Comparison of ENCODE assay signal across 34 cellular contexts in the genomic region with DNA sequence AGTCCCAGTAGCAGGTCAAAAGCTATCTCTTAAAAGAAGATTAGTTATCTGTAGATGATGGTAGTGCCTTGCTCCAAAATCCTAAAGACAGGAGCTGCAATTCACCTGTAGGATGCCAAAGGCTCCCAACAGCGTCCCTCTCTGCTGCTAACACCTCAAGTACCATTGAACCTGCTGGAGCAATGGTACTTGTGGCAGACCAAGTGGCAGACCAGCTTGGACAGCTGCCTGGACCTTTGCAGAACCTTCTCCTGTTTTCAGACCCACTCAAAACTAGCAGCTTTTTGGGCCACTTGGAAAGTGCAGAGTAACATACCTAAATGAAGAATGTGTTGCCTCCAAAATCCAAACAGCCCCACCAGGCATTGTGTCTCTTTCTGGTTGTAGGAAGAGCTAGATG.
"Had no signal": no experiment of that assay in that cellular context is flagged by ENCODE, and none has a peak within 500 bp of the region (broad histone marks: within the 10 kb centered on the region; RNA-seq: fewer than 3 reads in every experiment).

No MANE protein-coding gene starts in this region.

- H3K4me1 ChIP-seq: adrenal gland, body of pancreas had no signal

- DNase-seq: activated B cell treated with CpG ODN at 0.5 μM for 24 hours; activated CD4-positive, alpha-beta memory T cell treated with anti-CD3 and anti-CD28 coated beads for 36 hours; activated CD4-positive, alpha-beta T cell treated with anti-CD3 and anti-CD28 coated beads for 4 hours; activated CD4-positive, alpha-beta T cell treated with anti-CD3 and anti-CD28 coated beads, Interleukin-2, amount 10 ng/mL, durations not matched to agents 24 days and 14 days; activated CD4-positive, alpha-beta T cell treated with anti-CD3 and anti-CD28 coated beads, Interleukin-2, amount 50 U/mL, for 1 hour; activated CD4-positive, alpha-beta T cell treated with anti-CD3 and anti-CD28 coated beads, Interleukin-2, amount 50 U/mL, for 4 hours; activated CD4-positive, CD25-positive, alpha-beta regulatory T cell treated with anti-CD3 and anti-CD28 coated beads, Interleukin-2, amount 50 U/mL, for 72 hours; activated CD8-positive, alpha-beta memory T cell treated with anti-CD3 and anti-CD28 coated beads, Interleukin-2, amount 50 U/mL, for 4 hours; activated effector memory CD4-positive, alpha-beta T cell treated with anti-CD3 and anti-CD28 coated beads, Interleukin-2, amount 50 U/mL, for 16 hours; activated gamma-delta T cell treated with Interleukin-2 at 50 U/mL for 16 hours; activated naive CD4-positive, alpha-beta T cell; activated naive CD4-positive, alpha-beta T cell treated with anti-CD3 and anti-CD28 coated beads for 36 hours; activated naive CD4-positive, alpha-beta T cell treated with anti-CD3 and anti-CD28 coated beads, Interleukin-2, amount 50 U/mL, for 16 hours; activated naive CD8-positive, alpha-beta T cell treated with anti-CD3 and anti-CD28 coated beads for 36 hours; activated T-cell treated with anti-CD3 and anti-CD28 coated beads for 4 hours; activated T-cell treated with anti-CD3 and anti-CD28 coated beads, Interleukin-2, amount 50 U/mL, for 1 hour; activated T-cell treated with anti-CD3 and anti-CD28 coated beads, Interleukin-2, amount 50 U/mL, for 4 hours; activated T-cell treated with anti-CD3 and anti-CD28 coated beads, Interleukin-2, amount 50 U/mL, for 72 hours; adrenal gland; amniotic stem cell; aorta; body of pancreas; caudate nucleus; cerebellar nuclear complex; T-helper 2 cell; T-helper 9 cell had no signal

- H3K4me1 Mint-ChIP-seq: activated B cell treated with CpG ODN at 0.5 μM for 24 hours; activated CD4-positive, alpha-beta T cell treated with anti-CD3 and anti-CD28 coated beads, Interleukin-2, amount 10 ng/mL, durations not matched to agents 24 days and 14 days; activated naive CD8-positive, alpha-beta T cell treated with anti-CD3 and anti-CD28 coated beads for 36 hours; activated T-helper 17 cell treated with anti-CD3 and anti-CD28 coated beads, Interleukin-2, amount 50 U/mL, for 72 hours; central memory CD8-positive, alpha-beta T cell had no signal

- ATAC-seq: activated naive CD4-positive, alpha-beta T cell treated with anti-CD3 and anti-CD28 coated beads, Interleukin-2, amount 50 U/mL, for 72 hours; activated T-cell treated with anti-CD3 and anti-CD28 coated beads, Interleukin-2, amount 50 U/mL, for 4 hours; body of pancreas had no signal

- H3K27ac ChIP-seq: adrenal gland, body of pancreas, cardiac muscle cell, VCaP had no signal

- H3K27ac Mint-ChIP-seq: activated B cell treated with CpG ODN at 0.5 μM for 24 hours; activated CD4-positive, alpha-beta memory T cell treated with anti-CD3 and anti-CD28 coated beads for 36 hours; activated CD4-positive, alpha-beta T cell treated with anti-CD3 and anti-CD28 coated beads, Interleukin-2, amount 10 ng/mL, durations not matched to agents 24 days and 14 days; activated naive CD4-positive, alpha-beta T cell treated with anti-CD3 and anti-CD28 coated beads for 36 hours; activated naive CD4-positive, alpha-beta T cell treated with anti-CD3 and anti-CD28 coated beads, Interleukin-2, amount 50 U/mL, for 72 hours; activated naive CD8-positive, alpha-beta T cell treated with anti-CD3 and anti-CD28 coated beads for 36 hours; activated T-cell treated with anti-CD3 and anti-CD28 coated beads, Interleukin-2, amount 50 U/mL, for 72 hours; activated T-helper 1 cell treated with anti-CD3 and anti-CD28 coated beads, Interleukin-12 subunit alpha, Interleukin-12 subunit beta, Interleukin-2, Interleukin-4 antibody, amounts not matched to agents 30 ng/mL and 10 ng/mL and 1 ng/mL, durations not matched to agents 14 hours and 24 hours and 36 hours; activated T-helper 17 cell treated with anti-CD3 and anti-CD28 coated beads, Interleukin-2, amount 50 U/mL, for 72 hours; T-helper 1 cell treated with Interleukin-12 subunit alpha and Interleukin-12 subunit beta and Interleukin-4 antibody, amounts not matched to agents 30 μg/mL and 1 μg/mL, for 36 hours; T-helper 2 cell treated with Interferon-gamma antibody and Interleukin-4, amounts not matched to agents 5 μg/mL and 100 μg/mL, for 36 hours had no signal

- H3K4me3 Mint-ChIP-seq: activated B cell treated with CpG ODN at 0.5 μM for 24 hours; activated CD4-positive, alpha-beta memory T cell treated with anti-CD3 and anti-CD28 coated beads for 36 hours; activated CD4-positive, alpha-beta T cell treated with anti-CD3 and anti-CD28 coated beads, Interleukin-2, amount 10 ng/mL, durations not matched to agents 24 days and 14 days; activated naive CD4-positive, alpha-beta T cell treated with anti-CD3 and anti-CD28 coated beads for 36 hours; activated naive CD8-positive, alpha-beta T cell treated with anti-CD3 and anti-CD28 coated beads for 36 hours; activated T-cell treated with anti-CD3 and anti-CD28 coated beads, Interleukin-2, amount 50 U/mL, for 4 hours; activated T-cell treated with anti-CD3 and anti-CD28 coated beads, Interleukin-2, amount 50 U/mL, for 72 hours; activated T-helper 1 cell treated with anti-CD3 and anti-CD28 coated beads, Interleukin-12 subunit alpha, Interleukin-12 subunit beta, Interleukin-2, Interleukin-4 antibody, amounts not matched to agents 30 ng/mL and 10 ng/mL and 1 ng/mL, durations not matched to agents 14 hours and 24 hours and 36 hours; activated T-helper 17 cell treated with anti-CD3 and anti-CD28 coated beads, Interleukin-2, amount 50 U/mL, for 72 hours; central memory CD8-positive, alpha-beta T cell; T-helper 1 cell treated with Interleukin-12 subunit alpha and Interleukin-12 subunit beta and Interleukin-4 antibody, amounts not matched to agents 30 μg/mL and 1 μg/mL, for 36 hours; T-helper 2 cell treated with Interferon-gamma antibody and Interleukin-4, amounts not matched to agents 5 μg/mL and 100 μg/mL, for 36 hours had no signal

- H3K27me3 Mint-ChIP-seq: activated CD4-positive, alpha-beta T cell treated with anti-CD3 and anti-CD28 coated beads, Interleukin-2, amount 10 ng/mL, durations not matched to agents 24 days and 14 days; activated naive CD8-positive, alpha-beta T cell treated with anti-CD3 and anti-CD28 coated beads for 36 hours; activated T-helper 17 cell treated with anti-CD3 and anti-CD28 coated beads, Interleukin-2, amount 50 U/mL, for 72 hours; central memory CD8-positive, alpha-beta T cell had no signal

- H3K27me3 ChIP-seq: adrenal gland, body of pancreas, cardiac muscle cell had no signal

- H3K4me3 ChIP-seq: adrenal gland, body of pancreas, cardiac muscle cell had no signal

- H3K36me3 ChIP-seq: adrenal gland, cardiac muscle cell had no signal

- H3K9me3 ChIP-seq: adrenal gland, body of pancreas had no signal
